Comparison of ENCODE assay signal across 10 cellular contexts in the genomic region with DNA sequence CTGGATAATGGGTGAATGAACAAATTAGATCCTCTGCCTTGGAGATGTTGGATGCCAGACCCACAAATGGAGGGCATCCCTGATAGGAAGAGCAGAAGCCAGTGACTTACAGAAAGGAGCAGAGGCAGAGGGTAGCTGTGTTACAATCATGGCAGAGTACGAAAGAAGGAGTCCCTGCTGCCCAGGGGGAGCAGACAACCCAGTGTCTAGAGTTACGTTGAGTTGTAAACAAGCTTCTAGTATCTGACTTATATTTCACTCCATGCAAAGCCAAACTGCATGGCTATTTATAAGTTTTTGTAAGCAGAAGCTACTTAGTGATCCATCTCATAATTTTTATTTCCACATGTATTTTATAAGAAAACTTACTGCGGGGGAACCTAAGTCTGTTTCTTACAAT. TPM values are rescaled to one million over a fixed set of nuclear protein-coding genes. Genes with fewer than 3 reads are reported as not detected.
"Had no signal": no experiment of that assay in that cellular context is flagged by ENCODE, and none has a peak within 500 bp of the region (broad histone marks: within the 10 kb centered on the region; RNA-seq: fewer than 3 reads in every experiment).

No MANE protein-coding gene starts in this region.

- H3K9me3 ChIP-seq: HAP-1 had no signal

- ATAC-seq: GM23338, HCT116 had no signal

- H3K27ac ChIP-seq: GM23248 had no signal

- H3K27ac Mint-ChIP-seq: GM23338, H9, HFFc6 had no signal

- H3K9me3 Mint-ChIP-seq: GM23338, H9, HFFc6 had no signal

- H3K4me3 Mint-ChIP-seq: GM23338, H9, HFFc6 had no signal

- H3K4me3 ChIP-seq: GM23248, GM23338, HAP-1 had no signal

- DNase-seq: GM23248, GOT3, H7, H9, HCEC 1CT, HFFc6 had no signal

- H3K4me1 ChIP-seq: HAP-1 had no signal

- H3K36me3 ChIP-seq: HAP-1 had no signal

- H3K4me1 Mint-ChIP-seq: GM23338, H9 had no signal

RNA-seq across cellular contexts. Expression of a gene that starts 56.2 kb away (rescaled TPM):
- total RNA-seq: GM23248, GM23338, H1, H7, H9, HFFc6 had no signal
- polyA plus RNA-seq: GM23248, H1 had no signal
